ENCODE assay signal across 8 cellular contexts in the genomic region with DNA sequence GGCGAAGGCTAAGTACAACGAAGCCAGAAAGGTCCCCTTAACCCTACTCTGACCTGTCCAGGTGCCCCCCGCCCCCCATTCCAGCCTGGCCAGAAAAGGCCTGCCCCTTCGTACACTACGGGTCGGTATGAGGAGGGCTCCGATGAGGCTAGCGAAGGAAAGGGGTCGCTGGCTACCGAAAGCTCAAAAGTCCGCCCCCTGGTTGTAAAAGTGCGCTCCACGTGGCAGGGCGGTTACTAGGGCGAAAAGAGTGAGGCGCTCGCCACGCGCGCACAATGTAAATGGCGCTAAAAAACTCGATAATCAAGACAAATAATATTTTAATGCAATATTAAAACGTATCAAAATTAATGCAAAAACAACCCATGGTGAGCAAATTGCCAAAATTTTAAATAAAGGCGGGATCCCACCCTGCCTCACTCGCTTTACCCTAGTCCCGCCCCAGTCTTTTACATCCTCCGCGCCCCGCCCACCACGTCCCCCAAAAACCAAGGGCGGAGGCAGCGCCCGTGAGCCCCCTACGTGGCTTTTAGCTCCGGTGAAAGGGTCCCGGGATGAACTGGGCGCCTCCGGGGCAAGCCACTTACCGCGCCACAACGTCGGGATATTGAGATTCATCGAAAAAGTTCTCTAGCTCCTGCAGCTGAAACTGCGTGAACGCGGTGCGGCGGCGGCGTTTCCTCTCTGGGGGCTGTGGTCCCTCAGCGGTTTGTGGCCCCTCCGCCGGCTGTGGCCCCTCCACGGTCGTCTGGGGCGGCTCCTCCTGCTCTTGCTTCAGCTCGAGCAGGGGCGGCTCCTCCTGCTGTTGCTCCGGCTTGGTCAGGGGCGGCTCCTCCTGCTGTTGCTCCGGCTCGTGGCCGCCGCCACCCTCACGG. TPM values are rescaled to one million over a fixed set of nuclear protein-coding genes. Genes with fewer than 3 reads are reported as not detected.
DNase-seq lines count a peak whose midpoint lies in the region; ATAC-seq lines count a peak whose summit lies in the region.

No MANE protein-coding gene starts in this region.

- no CpG with 5 or more reads among the region's 65 CpGs for WGBS in iPS DF 6.9 (ENCODE audit: insufficient coverage, insufficient read length)

- no peaks in the 10 kb centered on the region for H3K36me3 ChIP-seq in iPS DF 6.9 (ENCODE audit: control insufficient read depth, insufficient read depth, low read length)

- H3K9me3 Mint-ChIP-seq in T-helper 1 cell treated with Interleukin-12 subunit alpha and Interleukin-12 subunit beta and Interleukin-4 antibody, amounts not matched to agents 30 μg/mL and 1 μg/mL, for 36 hours: no peaks in the 10 kb centered on the region
- H3K9me3 Mint-ChIP-seq in activated CD4-positive, alpha-beta memory T cell treated with anti-CD3 and anti-CD28 coated beads for 36 hours: no peaks in the 10 kb centered on the region
- no peaks in the 10 kb centered on the region for H3K9me3 Mint-ChIP-seq in stimulated activated memory B cell treated with anti-CD40 and anti-IgM and Interleukin-4, amounts not matched to agents 10 μg/mL and 1 μg/mL and 100 μg/mL, for 72 hours

- no peaks in the 10 kb centered on the region for H3K4me1 ChIP-seq in iPS DF 6.9 (ENCODE audit: control insufficient read depth, insufficient read depth, low read length)

- no peak for ATAC-seq in stimulated activated memory B cell treated with anti-CD40 and anti-IgM and Interleukin-4, amounts not matched to agents 10 μg/mL and 1 μg/mL and 100 μg/mL, for 72 hours
- ATAC-seq in GM18873 (IDR thresholded peaks at IDR 0.05; ENCODE audit: low FRiP score, unreplicated experiment): no peak

- intact Hi-C loops in activated CD4-positive, alpha-beta memory T cell treated with anti-CD3 and anti-CD28 coated beads for 36 hours (cut with micrococcal nuclease): no loop called here

- peaks cover 50% of the 10 kb centered on the region for H3K27me3 ChIP-seq in iPS DF 6.9 (ENCODE audit: control insufficient read depth, insufficient read depth, low read length)

- H3K36me3 Mint-ChIP-seq in T-helper 1 cell treated with Interleukin-12 subunit alpha and Interleukin-12 subunit beta and Interleukin-4 antibody, amounts not matched to agents 30 μg/mL and 1 μg/mL, for 36 hours (ENCODE audit: low read depth): no peaks in the 10 kb centered on the region
- H3K36me3 Mint-ChIP-seq in activated CD4-positive, alpha-beta memory T cell treated with anti-CD3 and anti-CD28 coated beads for 36 hours: no peaks in the 10 kb centered on the region
- no peaks in the 10 kb centered on the region for H3K36me3 Mint-ChIP-seq in stimulated activated memory B cell treated with anti-CD40 and anti-IgM and Interleukin-4, amounts not matched to agents 10 μg/mL and 1 μg/mL and 100 μg/mL, for 72 hours

- no peak overlapping the region for H3K27ac ChIP-seq in iPS DF 6.9 (ENCODE audit: low read length)

- peak overlapping the region; percentile 69 for H3K4me3 Mint-ChIP-seq in T-helper 1 cell treated with Interleukin-12 subunit alpha and Interleukin-12 subunit beta and Interleukin-4 antibody, amounts not matched to agents 30 μg/mL and 1 μg/mL, for 36 hours
- H3K4me3 Mint-ChIP-seq in activated CD4-positive, alpha-beta memory T cell treated with anti-CD3 and anti-CD28 coated beads for 36 hours: peak overlapping the region; percentile 55
- peak overlapping the region; percentile 70 for H3K4me3 Mint-ChIP-seq in stimulated activated memory B cell treated with anti-CD40 and anti-IgM and Interleukin-4, amounts not matched to agents 10 μg/mL and 1 μg/mL and 100 μg/mL, for 72 hours

- peaks cover 2% of the 10 kb centered on the region for H3K4me1 Mint-ChIP-seq in T-helper 1 cell treated with Interleukin-12 subunit alpha and Interleukin-12 subunit beta and Interleukin-4 antibody, amounts not matched to agents 30 μg/mL and 1 μg/mL, for 36 hours (ENCODE audit: low read depth)
- peaks cover 6% of the 10 kb centered on the region for H3K4me1 Mint-ChIP-seq in activated CD4-positive, alpha-beta memory T cell treated with anti-CD3 and anti-CD28 coated beads for 36 hours (ENCODE audit: low read depth)
- peaks cover 7% of the 10 kb centered on the region for H3K4me1 Mint-ChIP-seq in stimulated activated memory B cell treated with anti-CD40 and anti-IgM and Interleukin-4, amounts not matched to agents 10 μg/mL and 1 μg/mL and 100 μg/mL, for 72 hours

- peak overlapping the region; percentile 14; the same call in 1 of the 2 replicates for H3K4me3 ChIP-seq in iPS DF 6.9 (ENCODE audit: low read length)

- H3K27me3 Mint-ChIP-seq in T-helper 1 cell treated with Interleukin-12 subunit alpha and Interleukin-12 subunit beta and Interleukin-4 antibody, amounts not matched to agents 30 μg/mL and 1 μg/mL, for 36 hours (ENCODE audit: low read depth): peaks cover 49% of the 10 kb centered on the region
- peaks cover 24% of the 10 kb centered on the region for H3K27me3 Mint-ChIP-seq in activated CD4-positive, alpha-beta memory T cell treated with anti-CD3 and anti-CD28 coated beads for 36 hours
- H3K27me3 Mint-ChIP-seq in stimulated activated memory B cell treated with anti-CD40 and anti-IgM and Interleukin-4, amounts not matched to agents 10 μg/mL and 1 μg/mL and 100 μg/mL, for 72 hours: peaks cover 20% of the 10 kb centered on the region

- CTCF ChIA-PET in activated CD4-positive, alpha-beta memory T cell treated with anti-CD3 and anti-CD28 coated beads for 36 hours (lab: Charles Lee): no interaction called here

- no peak overlapping the region for H3K27ac Mint-ChIP-seq in T-helper 1 cell treated with Interleukin-12 subunit alpha and Interleukin-12 subunit beta and Interleukin-4 antibody, amounts not matched to agents 30 μg/mL and 1 μg/mL, for 36 hours
- H3K27ac Mint-ChIP-seq in activated CD4-positive, alpha-beta memory T cell treated with anti-CD3 and anti-CD28 coated beads for 36 hours: no peak overlapping the region
- no peak overlapping the region for H3K27ac Mint-ChIP-seq in stimulated activated memory B cell treated with anti-CD40 and anti-IgM and Interleukin-4, amounts not matched to agents 10 μg/mL and 1 μg/mL and 100 μg/mL, for 72 hours

- POLR2A ChIA-PET in activated CD4-positive, alpha-beta memory T cell treated with anti-CD3 and anti-CD28 coated beads for 36 hours (lab: Charles Lee): no interaction called here

- DNase-seq in T-helper 1 cell: no peak
- peak; percentile 8 for DNase-seq in activated CD4-positive, alpha-beta memory T cell treated with anti-CD3 and anti-CD28 coated beads for 36 hours
- no peak for DNase-seq in iPS DF 6.9 (ENCODE audit: low read depth, low spot score)
- DNase-seq in effector CD8-positive, alpha-beta T cell (lab: John Stamatoyannopoulos, UW): no peak
- no peak for DNase-seq in Ammon's horn (ENCODE audit: low spot score)

- no peaks in the 10 kb centered on the region for H3K9me3 ChIP-seq in iPS DF 6.9 (ENCODE audit: control insufficient read depth, insufficient read depth, low read length)

RNA-seq across cellular contexts. Expression of a gene that starts 0.9 kb away (rescaled TPM):
- total RNA-seq in activated CD4-positive, alpha-beta memory T cell treated with anti-CD3 and anti-CD28 coated beads for 36 hours: not detected
